In genomic region chr10:123633636-123634035, GRCh38 we compare ENCODE assay signal across 1 cellular context.
A peak's percentile ranks its signal among the peaks of the same experiment; 100 is the strongest.
TF ChIP-seq lines count a peak whose summit lies in the region.

No MANE protein-coding gene starts in this region.

TF ChIP-seq in HCT116, 20 proteins besides CTCF, POLR2A, EP300 and RAD21 (continued from another document):
- TF ChIP-seq ZBTB33 (IDR thresholded peaks at IDR 0.05; ENCODE audit: extremely low read depth, insufficient replicate concordance, low read length) (no peak), REST (IDR thresholded peaks at IDR 0.05; ENCODE audit: low read depth) (no peak), ZFX (IDR thresholded peaks at IDR 0.05) (0 out of 2 replicates have a peak, but pooled peaks have one; percentile 2), CBX3 (IDR thresholded peaks at IDR 0.05; ENCODE audit: low read depth) (no peak)
